In the genomic region with DNA sequence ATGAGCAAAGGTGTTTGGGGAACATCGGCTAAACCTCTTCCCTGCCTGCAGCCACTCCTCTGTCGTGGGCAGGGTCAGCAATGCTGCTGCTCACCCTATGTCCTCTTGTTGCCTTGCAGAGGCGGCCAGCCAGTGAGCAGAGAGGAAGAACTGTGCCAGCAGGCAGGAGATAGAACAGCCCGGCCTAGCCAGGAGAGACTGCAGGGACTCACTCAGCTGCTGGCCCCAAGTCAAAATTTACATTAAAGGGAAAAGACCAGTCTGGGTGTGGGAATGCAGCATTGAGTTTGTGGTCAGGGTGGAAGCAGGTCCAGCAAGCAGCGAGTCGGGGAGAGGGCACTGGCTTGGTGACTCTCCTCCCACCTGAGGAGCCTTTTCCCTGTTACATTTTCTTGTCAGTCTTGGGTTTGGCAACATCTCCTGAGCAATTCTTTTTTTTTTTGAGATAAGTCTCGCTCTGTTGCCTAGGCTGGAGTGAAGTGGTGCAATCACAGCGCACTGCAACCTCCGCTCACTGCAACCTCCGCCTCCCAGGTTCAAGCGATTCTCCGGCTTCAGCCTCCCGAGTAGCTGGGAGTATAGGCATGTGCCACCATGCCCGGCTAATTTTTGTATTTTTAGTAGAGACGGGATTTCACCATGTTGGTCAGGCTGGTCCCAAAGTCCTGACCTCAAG, we compare ENCODE assay signal across 12 cellular contexts. TPM values are rescaled to one million over a fixed set of nuclear protein-coding genes. Genes with fewer than 3 reads are reported as not detected.
DNase-seq lines count a peak whose midpoint lies in the region; ATAC-seq, FAIRE-seq and TF ChIP-seq lines count a peak whose summit lies in the region.
"Had no signal": no experiment of that assay in that cellular context is flagged by ENCODE, and none has a peak within 500 bp of the region (broad histone marks: within the 10 kb centered on the region; RNA-seq: fewer than 3 reads in every experiment).

No MANE protein-coding gene starts in this region.

- DNase-seq in G401 (ENCODE audit: low spot score) (peak; percentile 71), T-helper 17 cell (no peak), esophagus muscularis mucosa (ENCODE audit: extremely low spot score) (no peak), ecto neural progenitor cell (ENCODE audit: low spot score) (no peak), pancreas (no peak)
- DNase-seq in naive thymus-derived CD8-positive, alpha-beta T cell, result no peak
- no peak for DNase-seq in CD4-positive, alpha-beta memory T cell
- DNase-seq: activated naive CD8-positive, alpha-beta T cell treated with anti-CD3 and anti-CD28 coated beads, Interleukin-2, amount 10 ng/mL, durations not matched to agents 7 days and 5 days; effector CD4-positive, alpha-beta T cell; NCI-H2227 treated with DMSO at 0.1 percent for 48 hours; stimulated activated CD4-positive, alpha-beta T cell treated with anti-CD3 and anti-CD28 coated beads, Interleukin-15, amount 100 ng/mL, for 24 hours had no signal

- no peaks in the 10 kb centered on the region for H3K9me3 Mint-ChIP-seq in naive thymus-derived CD8-positive, alpha-beta T cell
- H3K9me3 Mint-ChIP-seq in CD4-positive, alpha-beta memory T cell, result no peaks in the 10 kb centered on the region
- H3K9me3 Mint-ChIP-seq: activated naive CD8-positive, alpha-beta T cell treated with anti-CD3 and anti-CD28 coated beads, Interleukin-2, amount 10 ng/mL, durations not matched to agents 7 days and 5 days had no signal

- H3K9me3 ChIP-seq in T-helper 17 cell (ENCODE audit: control insufficient read depth, low read length, poor library complexity, severe bottlenecking), result no peaks in the 10 kb centered on the region
- H3K9me3 ChIP-seq in esophagus muscularis mucosa, result no peaks in the 10 kb centered on the region
- H3K9me3 ChIP-seq in CD4-positive, alpha-beta memory T cell (ENCODE audit: control insufficient read depth in 1 of 2, low read length in 2 of 2), result no peaks in the 10 kb centered on the region
- H3K9me3 ChIP-seq in pancreas, result no peaks in the 10 kb centered on the region

- no peak for TF ChIP-seq EP300 in esophagus muscularis mucosa (IDR thresholded peaks at IDR 0.05)

- TF ChIP-seq POLR2A in esophagus muscularis mucosa (IDR thresholded peaks at IDR 0.05; ENCODE audit: low read depth), result no peak

- FAIRE-seq in pancreas (lab: Jason Lieb, UNC), result no peak

- in situ Hi-C loops in G401 (cut with HindIII; ENCODE audit: low sequenced_read_pairs), result no loop called here

- peaks cover 0 to 97% (median 64%) of the 10 kb centered on the region in 4 donors for H3K36me3 ChIP-seq in esophagus muscularis mucosa
- H3K36me3 ChIP-seq in CD4-positive, alpha-beta memory T cell (ENCODE audit: insufficient read depth, low read length), result peaks cover 19% of the 10 kb centered on the region
- peaks cover 0 to 16% (median 0%) of the 10 kb centered on the region in 3 donors for H3K36me3 ChIP-seq in pancreas

- intact Hi-C loops in esophagus muscularis mucosa (cut with DNase I) (no loop called here), pancreas (cut with DNase I) (loop anchor here in 2 of 3 donors (5.0 to 10.0 kb wide), 2 partner anchors 74 to 92 kb away; no protein-coding TSS in a partner anchor)
- intact Hi-C loops in CD4-positive, alpha-beta memory T cell (cut with micrococcal nuclease), result no loop called here

- H3K27me3 ChIP-seq in esophagus muscularis mucosa (no peaks in the 10 kb centered on the region), pancreas (no peaks in the 10 kb centered on the region)
- no peaks in the 10 kb centered on the region for H3K27me3 ChIP-seq in CD4-positive, alpha-beta memory T cell (ENCODE audit: insufficient read depth, low read length)

- peaks cover 7% of the 10 kb centered on the region for H3K4me1 Mint-ChIP-seq in T-helper 17 cell
- H3K4me1 Mint-ChIP-seq in naive thymus-derived CD8-positive, alpha-beta T cell, result peaks cover 4 to 6% (median 5%) of the 10 kb centered on the region in 4 donors
- H3K4me1 Mint-ChIP-seq in CD4-positive, alpha-beta memory T cell, result peaks cover 3 to 10% (median 5%) of the 10 kb centered on the region in 4 donors

- H3K27ac ChIP-seq in esophagus muscularis mucosa (replicated peaks in 1 of 4), result peak overlapping the region; percentile 62 to 73 (median 64)
- no peak overlapping the region for H3K27ac ChIP-seq in CD4-positive, alpha-beta memory T cell (ENCODE audit: low read depth, low read length)
- H3K27ac ChIP-seq in pancreas, result no peak overlapping the region

- CTCF ChIA-PET in CD4-positive, alpha-beta memory T cell (lab: Charles Lee; ENCODE audit: partially characterized antibody), result interaction anchor here (1.1 to 2.0 kb wide), 4 partner anchors 19 to 84 kb away, joined by 3 to 8 read pairs (median 4); a partner anchor contains a TSS

- H3K27ac Mint-ChIP-seq in T-helper 17 cell, result peak overlapping the region; percentile 84
- H3K27ac Mint-ChIP-seq in naive thymus-derived CD8-positive, alpha-beta T cell, result peak overlapping the region in 8 of 10 donors; percentile 20 to 74 (median 56)
- H3K27ac Mint-ChIP-seq in CD4-positive, alpha-beta memory T cell, result peak overlapping the region in 1 of 7 donors; percentile 58
- H3K27ac Mint-ChIP-seq: activated naive CD8-positive, alpha-beta T cell treated with anti-CD3 and anti-CD28 coated beads, Interleukin-2, amount 10 ng/mL, durations not matched to agents 7 days and 5 days had no signal

- no peak for ATAC-seq in T-helper 17 cell
- ATAC-seq in naive thymus-derived CD8-positive, alpha-beta T cell, result no peak
- ATAC-seq in GM21529 (IDR thresholded peaks at IDR 0.05; ENCODE audit: unreplicated experiment), result no peak
- no peak for ATAC-seq in pancreas

- POLR2A ChIA-PET in naive thymus-derived CD8-positive, alpha-beta T cell (lab: Charles Lee), result no interaction called here
- POLR2A ChIA-PET in CD4-positive, alpha-beta memory T cell (lab: Charles Lee; ENCODE audit: partially characterized antibody), result interaction anchor here (0.5 to 2.3 kb wide), 4 partner anchors 20 to 1083 kb away, joined by 3 to 10 read pairs (median 4); a partner anchor contains a TSS

- no peaks in the 10 kb centered on the region for H3K27me3 Mint-ChIP-seq in T-helper 17 cell
- H3K27me3 Mint-ChIP-seq in naive thymus-derived CD8-positive, alpha-beta T cell, result no peaks in the 10 kb centered on the region
- H3K27me3 Mint-ChIP-seq in CD4-positive, alpha-beta memory T cell, result no peaks in the 10 kb centered on the region
- H3K27me3 Mint-ChIP-seq: activated naive CD8-positive, alpha-beta T cell treated with anti-CD3 and anti-CD28 coated beads, Interleukin-2, amount 10 ng/mL, durations not matched to agents 7 days and 5 days had no signal

- 70% methylated on average over 15 of the region's 15 CpGs for whole genome bisulfite sequencing in esophagus muscularis mucosa
- WGBS in pancreas, 2 donors, result 75 to 82% methylated on average over 15 of the region's 15 CpGs

- TF ChIP-seq CTCF in esophagus muscularis mucosa (IDR thresholded peaks at IDR 0.05) (no peak), pancreas (IDR thresholded peaks at IDR 0.05) (no peak)

- H3K4me3 Mint-ChIP-seq in T-helper 17 cell, result peak overlapping the region; percentile 25
- no peak overlapping the region for H3K4me3 Mint-ChIP-seq in naive thymus-derived CD8-positive, alpha-beta T cell
- H3K4me3 Mint-ChIP-seq in CD4-positive, alpha-beta memory T cell, result no peak overlapping the region
- H3K4me3 Mint-ChIP-seq: activated naive CD8-positive, alpha-beta T cell treated with anti-CD3 and anti-CD28 coated beads, Interleukin-2, amount 10 ng/mL, durations not matched to agents 7 days and 5 days had no signal

- H3K4me3 ChIP-seq in esophagus muscularis mucosa (no peak overlapping the region), pancreas (no peak overlapping the region)
- no peak overlapping the region for H3K4me3 ChIP-seq in CD4-positive, alpha-beta memory T cell (ENCODE audit: low read length in 2 of 2)

- no peaks in the 10 kb centered on the region for H3K36me3 Mint-ChIP-seq in T-helper 17 cell (ENCODE audit: low read depth)
- H3K36me3 Mint-ChIP-seq in naive thymus-derived CD8-positive, alpha-beta T cell, result peaks cover 0 to 67% (median 0%) of the 10 kb centered on the region in 3 donors
- peaks cover 14 to 73% of the 10 kb centered on the region in 2 donors for H3K36me3 Mint-ChIP-seq in CD4-positive, alpha-beta memory T cell

- peaks cover 12 to 49% (median 40%) of the 10 kb centered on the region in 4 donors for H3K4me1 ChIP-seq in esophagus muscularis mucosa
- H3K4me1 ChIP-seq in CD4-positive, alpha-beta memory T cell (ENCODE audit: insufficient read depth, low read length), result peaks cover 6% of the 10 kb centered on the region
- H3K4me1 ChIP-seq in pancreas, result no peaks in the 10 kb centered on the region

RNA-seq across cellular contexts. Expression of a gene that starts 22.7 kb away (rescaled TPM):
- 38.8 and 49.3 TPM in 2 replicates for total RNA-seq in G401 (2014; rRNA removed; shearing (Covaris generic))
- total RNA-seq in T-helper 17 cell, result 10 to 100 TPM; 43.1 to 48.7 TPM
- 10 to 100 TPM; 24.7 to 50.7 (median 32.1) TPM for total RNA-seq in esophagus muscularis mucosa
- total RNA-seq in naive thymus-derived CD8-positive, alpha-beta T cell, result 10 to 100 TPM; 49.8 to 51.7 TPM
- polyA plus RNA-seq in naive thymus-derived CD8-positive, alpha-beta T cell, result 10 to 100 TPM; 12.2 to 15.2 (median 13.1) TPM
- 10 to 100 TPM; 41.9 to 50.8 TPM for total RNA-seq in CD4-positive, alpha-beta memory T cell
- polyA plus RNA-seq in CD4-positive, alpha-beta memory T cell, result 10 to 100 TPM in 1 of 2 donors, 1 to 10 TPM in 1; 7.7 to 16.3 TPM
- total RNA-seq in pancreas, result 10 to 100 TPM; 14.6 to 22.2 (median 18.8) TPM
- polyA plus RNA-seq in pancreas, result 10 to 100 TPM in 1 of 2 donors, 1 to 10 TPM in 1; 6.4 to 11.6 TPM

RNA-seq across cellular contexts. Expression of a gene that starts 41.7 kb away (rescaled TPM):
- 16.9 and 22.3 TPM in 2 replicates for total RNA-seq in G401 (2014; rRNA removed; shearing (Covaris generic))
- total RNA-seq in T-helper 17 cell, result 10 to 100 TPM; 28.0 to 33.3 TPM
- 10 to 100 TPM; 10.8 to 16.6 (median 12.6) TPM for total RNA-seq in esophagus muscularis mucosa
- 10 to 100 TPM; 48.0 to 55.6 TPM for total RNA-seq in naive thymus-derived CD8-positive, alpha-beta T cell
- 10 to 100 TPM; 17.4 to 27.6 (median 18.7) TPM for polyA plus RNA-seq in naive thymus-derived CD8-positive, alpha-beta T cell
- 10 to 100 TPM; 41.0 to 44.0 TPM for total RNA-seq in CD4-positive, alpha-beta memory T cell
- polyA plus RNA-seq in CD4-positive, alpha-beta memory T cell, result 10 to 100 TPM; 16.7 to 24.3 TPM
- total RNA-seq in pancreas, result 1 to 10 TPM; 3.8 to 9.7 (median 5.7) TPM
- 1 to 10 TPM; 4.0 to 9.3 TPM for polyA plus RNA-seq in pancreas

RNA-seq across cellular contexts. Expression of a gene that starts 41.8 kb away (rescaled TPM):
- total RNA-seq in G401 (2014; rRNA removed; shearing (Covaris generic)), result 0.12 and 0.14 TPM in 2 replicates
- total RNA-seq in T-helper 17 cell (1 to 10 TPM; 3.5 to 5.1 TPM), esophagus muscularis mucosa (1 to 10 TPM; 2.6 to 5.8 (median 4.5) TPM), pancreas (1 to 10 TPM in 5 of 6 donors, under 1 TPM in 1; 0.69 to 4.0 (median 1.3) TPM)
- 1 to 10 TPM; 3.9 to 4.0 TPM for total RNA-seq in naive thymus-derived CD8-positive, alpha-beta T cell
- polyA plus RNA-seq in naive thymus-derived CD8-positive, alpha-beta T cell, result 1 to 10 TPM in 2 of 3 donors, under 1 TPM in 1; 0.35 to 2.4 (median 1.3) TPM
- 1 to 10 TPM; 2.0 to 2.1 TPM for total RNA-seq in CD4-positive, alpha-beta memory T cell
- polyA plus RNA-seq in CD4-positive, alpha-beta memory T cell, result 1 to 10 TPM in 1 of 2 donors, under 1 TPM in 1; 0.61 to 1.6 TPM
- 1 to 10 TPM in 1 of 2 donors, under 1 TPM in 1; 0.68 to 2.5 TPM for polyA plus RNA-seq in pancreas

Comparison
In these comparisons a context has a peak if more than half of its experiments do, and no peak if none do; other contexts are left out.
1. H3K27ac ChIP-seq: peak in esophagus muscularis mucosa (4 of 4); none in CD4-positive, alpha-beta memory T cell (single experiment) and pancreas (0 of 4).
2. intact Hi-C loops: an anchor here in pancreas (5.0 to 10.0 kb wide); none called in esophagus muscularis mucosa and CD4-positive, alpha-beta memory T cell.